16 cellular contexts compared by ENCODE assay signal in the genomic region with DNA sequence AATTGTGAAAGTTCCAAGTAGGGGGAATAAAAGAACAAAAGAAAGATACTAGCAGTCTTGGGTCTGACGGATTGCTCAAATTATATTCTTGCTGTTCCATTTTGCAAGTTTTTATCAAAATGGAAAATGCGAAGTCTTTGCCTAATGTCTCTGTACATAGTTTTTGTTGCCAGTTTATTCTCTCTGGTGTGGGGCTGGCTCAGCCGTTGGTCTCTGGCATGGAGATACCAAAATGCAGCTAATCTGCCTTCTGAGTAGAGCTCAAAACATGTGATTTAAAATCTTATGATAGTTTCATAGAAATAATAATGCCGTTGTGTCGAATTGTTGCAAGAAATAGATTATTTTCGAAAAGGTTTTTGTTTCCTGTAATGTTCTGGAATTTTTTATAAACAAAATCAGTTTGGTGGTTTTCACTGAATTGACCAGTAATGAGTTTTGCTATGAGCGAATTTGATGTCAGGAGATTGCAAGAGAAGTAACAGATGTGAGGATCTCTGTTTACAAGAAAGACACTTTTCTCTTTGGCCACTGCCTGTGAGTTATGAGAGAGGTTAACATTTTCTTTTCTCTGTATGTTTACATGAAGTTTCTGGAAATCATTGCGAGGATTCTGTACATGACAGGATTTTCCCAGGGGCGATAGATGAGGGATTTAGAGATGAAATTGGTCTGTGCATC.
DNase-seq lines count a peak whose midpoint lies in the region; ATAC-seq and TF ChIP-seq lines count a peak whose summit lies in the region.
"Had no signal": no experiment of that assay in that cellular context is flagged by ENCODE, and none has a peak within 500 bp of the region (broad histone marks: within the 10 kb centered on the region; RNA-seq: fewer than 3 reads in every experiment).

No MANE protein-coding gene starts in this region.

- no peaks in the 10 kb centered on the region for H3K9me3 Mint-ChIP-seq in progenitor cell of endocrine pancreas (ENCODE audit: low read depth)
- H3K9me3 Mint-ChIP-seq in CD8-positive, alpha-beta T cell, result no peaks in the 10 kb centered on the region

- no peak overlapping the region for H3K4me3 Mint-ChIP-seq in progenitor cell of endocrine pancreas (ENCODE audit: low read depth)
- H3K4me3 Mint-ChIP-seq in CD8-positive, alpha-beta T cell, result no peak overlapping the region

- H3K4me1 ChIP-seq in adipocyte (ENCODE audit: control insufficient read depth, insufficient read depth, low read length), result peaks cover 42% of the 10 kb centered on the region
- H3K4me1 ChIP-seq in CD8-positive, alpha-beta T cell (ENCODE audit: insufficient read depth, low read length), result peaks cover 33% of the 10 kb centered on the region
- H3K4me1 ChIP-seq: Caco-2 had no signal

- POLR2A ChIA-PET in AG04450 (lab: Yijun Ruan, JAX), result no interaction called here
- POLR2A ChIA-PET in CD8-positive, alpha-beta T cell (lab: Charles Lee), result no interaction called here

- H3K27me3 ChIP-seq in AG04450 (ENCODE audit: control insufficient read depth, insufficient read depth, low read length) (no peaks in the 10 kb centered on the region), adipocyte (replicated peaks; ENCODE audit: control insufficient read depth, insufficient read depth, low read length) (no peaks in the 10 kb centered on the region)
- no peaks in the 10 kb centered on the region for H3K27me3 ChIP-seq in CD8-positive, alpha-beta T cell (ENCODE audit: insufficient read depth, low read length)

- no peak overlapping the region for H3K4me3 ChIP-seq in AG04450 (ENCODE audit: low read depth, low read length)
- H3K4me3 ChIP-seq in adipocyte (ENCODE audit: low read length), result no peak overlapping the region
- H3K4me3 ChIP-seq in fibroblast of villous mesenchyme (ENCODE audit: low read depth, low read length), result no peak overlapping the region
- H3K4me3 ChIP-seq in CD8-positive, alpha-beta T cell (ENCODE audit: low read depth, low read length), result no peak overlapping the region

- DNase-seq in AG04450 (ENCODE audit: low read depth, low spot score) (no peak), adipocyte (ENCODE audit: low read depth) (peak; percentile 52), fibroblast of villous mesenchyme (ENCODE audit: low read depth) (peak; percentile 92), progenitor cell of endocrine pancreas (ENCODE audit: low spot score, unreplicated experiment) (no peak)
- DNase-seq in CD8-positive, alpha-beta T cell, result no peak
- DNase-seq: AML-193, Caco-2, DMS153, H7, NCI-H1048, NCI-H146, NCI-H2081, NCI-H510A, NCI-H774 had no signal

- H3K9me3 ChIP-seq in AG04450 (ENCODE audit: control insufficient read depth, insufficient read depth, low read length) (no peaks in the 10 kb centered on the region), adipocyte (ENCODE audit: control insufficient read depth, low read length) (no peaks in the 10 kb centered on the region)
- no peaks in the 10 kb centered on the region for H3K9me3 ChIP-seq in CD8-positive, alpha-beta T cell (ENCODE audit: low read length)
- H3K9me3 ChIP-seq: Caco-2 had no signal

- H3K9ac ChIP-seq in adipocyte (ENCODE audit: low read length), result no peak overlapping the region

- peaks cover 3% of the 10 kb centered on the region for H3K36me3 Mint-ChIP-seq in progenitor cell of endocrine pancreas (ENCODE audit: insufficient read depth)
- no peaks in the 10 kb centered on the region for H3K36me3 Mint-ChIP-seq in CD8-positive, alpha-beta T cell

- intact Hi-C loops in CD8-positive, alpha-beta T cell (cut with DNase I, micrococcal nuclease), result loop anchor here in 1 of 2 experiments (5.0 kb wide), 1 partner anchor 95 kb away; no protein-coding TSS in a partner anchor

- H3K4me1 Mint-ChIP-seq in progenitor cell of endocrine pancreas (ENCODE audit: low read depth), result peaks cover 7% of the 10 kb centered on the region
- peaks cover 38% of the 10 kb centered on the region for H3K4me1 Mint-ChIP-seq in CD8-positive, alpha-beta T cell (ENCODE audit: low read depth)

- ATAC-seq in GM21723 (IDR thresholded peaks at IDR 0.05; ENCODE audit: unreplicated experiment) (no peak), GM21367 (IDR thresholded peaks at IDR 0.05; ENCODE audit: unreplicated experiment) (no peak)
- ATAC-seq in CD8-positive, alpha-beta T cell, result no peak

- no peaks in the 10 kb centered on the region for H3K27me3 Mint-ChIP-seq in progenitor cell of endocrine pancreas
- peaks cover 12% of the 10 kb centered on the region for H3K27me3 Mint-ChIP-seq in CD8-positive, alpha-beta T cell (ENCODE audit: low read depth)

- TF ChIP-seq CTCF in AG04450 (IDR thresholded peaks at IDR 0.05; ENCODE audit: low read depth, low read length) (no peak), fibroblast of villous mesenchyme (IDR thresholded peaks at IDR 0.05; ENCODE audit: insufficient read depth, low read depth, low read length) (no peak), progenitor cell of endocrine pancreas (IDR thresholded peaks at IDR 0.05; ENCODE audit: unreplicated experiment) (no peak)
- TF ChIP-seq CTCF in CD8-positive, alpha-beta T cell (IDR thresholded peaks at IDR 0.05), result no peak

- CTCF ChIA-PET in AG04450 (lab: Charles Lee), result no interaction called here
- CTCF ChIA-PET in CD8-positive, alpha-beta T cell (lab: Charles Lee), result no interaction called here

- H3K27ac ChIP-seq in AG04450 (ENCODE audit: low read depth, low read length), result peak overlapping the region; percentile 40
- no peak overlapping the region for H3K27ac ChIP-seq in CD8-positive, alpha-beta T cell (ENCODE audit: low read depth, low read length)

- H3K27ac Mint-ChIP-seq in progenitor cell of endocrine pancreas, result peak overlapping the region; percentile 31
- no peak overlapping the region for H3K27ac Mint-ChIP-seq in CD8-positive, alpha-beta T cell

- H3K36me3 ChIP-seq in adipocyte (ENCODE audit: control insufficient read depth, insufficient read depth, low read length, severe bottlenecking), result no peaks in the 10 kb centered on the region
- H3K36me3 ChIP-seq in CD8-positive, alpha-beta T cell (ENCODE audit: insufficient read depth, low read length), result no peaks in the 10 kb centered on the region

Comparison
In these comparisons a context has a peak if more than half of its experiments do, and no peak if none do; other contexts are left out.
1. DNase-seq: peak in adipocyte (single experiment) and fibroblast of villous mesenchyme (single experiment); none in AG04450 (single experiment), progenitor cell of endocrine pancreas (single experiment) and CD8-positive, alpha-beta T cell (0 of 7).